ENCODE assay signal across 13 cellular contexts in genomic region chr10:18341063-18341462, GRCh38.
DNase-seq lines count a peak whose midpoint lies in the region; ATAC-seq and TF ChIP-seq lines count a peak whose summit lies in the region.
"Had no signal": no experiment of that assay in that cellular context is flagged by ENCODE, and none has a peak within 500 bp of the region (broad histone marks: within the 10 kb centered on the region; RNA-seq: fewer than 3 reads in every experiment).

No MANE protein-coding gene starts in this region.

- intact Hi-C loops in OCI-LY7 (cut with micrococcal nuclease; ENCODE audit: unreplicated experiment), result no loop called here
- intact Hi-C loops in left lung (cut with DNase I), result no loop called here

- CTCF ChIA-PET in OCI-LY7 (lab: Charles Lee; ENCODE audit: unreplicated experiment), result no interaction called here

- no peaks in the 10 kb centered on the region for H3K9me3 ChIP-seq in OCI-LY7 (ENCODE audit: low read length)
- no peaks in the 10 kb centered on the region for H3K9me3 ChIP-seq in left lung
- no peaks in the 10 kb centered on the region for H3K9me3 ChIP-seq in subcutaneous abdominal adipose tissue (ENCODE audit: control insufficient read depth in 5 of 5, low read length in 5 of 5)

- H3K4me3 ChIP-seq in OCI-LY7 (ENCODE audit: low read depth, low read length, poor library complexity, severe bottlenecking) (no peak overlapping the region), epithelial cell of proximal tubule (ENCODE audit: low read depth, low read length) (peak overlapping the region; percentile 55), left lung (no peak overlapping the region), subcutaneous abdominal adipose tissue (ENCODE audit: low read depth in 1 of 5, low read length in 5 of 5) (peak overlapping the region; percentile 41 to 64 (median 56))

- H3K27me3 ChIP-seq in left lung (no peaks in the 10 kb centered on the region), subcutaneous abdominal adipose tissue (ENCODE audit: control insufficient read depth in 5 of 5, insufficient read depth in 4 of 5, low read length in 5 of 5) (no peaks in the 10 kb centered on the region)

- no peak for DNase-seq in OCI-LY7 (ENCODE audit: low spot score)
- no peak for DNase-seq in epithelial cell of proximal tubule (ENCODE audit: low read depth)
- DNase-seq in left lung, result no peak
- no peak for DNase-seq in T1000 (lab: John Stamatoyannopoulos, UW)
- DNase-seq in HuH-7.5 (ENCODE audit: low spot score), result no peak
- DNase-seq: activated CD8-positive, alpha-beta T cell treated with anti-CD3 and anti-CD28 coated beads for 36 hours; activated gamma-delta T cell treated with Interleukin-2 at 50 U/mL for 16 hours; DMS79 treated with DMSO at 0.1 percent for 48 hours; NCI-H2029 treated with DMSO at 0.1 percent for 48 hours had no signal

- POLR2A ChIA-PET in OCI-LY7 (lab: Charles Lee), result interaction anchor here (0.8 kb wide), 1 partner anchor 15 kb away, joined by 3 read pairs; no protein-coding TSS in a partner anchor

- H3K4me1 ChIP-seq in OCI-LY7 (ENCODE audit: insufficient read depth, low read length, poor library complexity, severe bottlenecking), result no peaks in the 10 kb centered on the region
- H3K4me1 ChIP-seq in left lung, result no peaks in the 10 kb centered on the region
- peaks cover 0 to 9% (median 7%) of the 10 kb centered on the region in 5 donors for H3K4me1 ChIP-seq in subcutaneous abdominal adipose tissue (ENCODE audit: control insufficient read depth in 5 of 5, insufficient read depth in 5 of 5, low read length in 5 of 5)

- TF ChIP-seq CTCF in OCI-LY7 (conservative IDR thresholded peaks at IDR 0.05; ENCODE audit: low read length) (no peak), epithelial cell of proximal tubule (conservative IDR thresholded peaks at IDR 0.05; ENCODE audit: low read depth, low read length) (no peak), left lung (IDR thresholded peaks at IDR 0.05) (no peak)

- no peaks in the 10 kb centered on the region for H3K9me2 ChIP-seq in OCI-LY7 (ENCODE audit: insufficient read depth, low read length)

- no peaks in the 10 kb centered on the region for H3K79me2 ChIP-seq in OCI-LY7 (ENCODE audit: insufficient read depth, low read depth, low read length)

- no peak overlapping the region for H3K27ac ChIP-seq in OCI-LY7 (ENCODE audit: low read depth, low read length, poor library complexity, severe bottlenecking)
- no peak overlapping the region for H3K27ac ChIP-seq in left lung
- H3K27ac ChIP-seq in subcutaneous abdominal adipose tissue (ENCODE audit: low read depth, low read length), result no peak overlapping the region

- H3K4me2 ChIP-seq in OCI-LY7 (ENCODE audit: low read length), result peak overlapping the region; percentile 17; the same call in 1 of the 2 replicates

- H4K20me1 ChIP-seq in OCI-LY7 (ENCODE audit: insufficient read depth, low read length), result no peaks in the 10 kb centered on the region

- H3K36me3 ChIP-seq in OCI-LY7 (ENCODE audit: insufficient read depth, low read length), result no peaks in the 10 kb centered on the region
- no peaks in the 10 kb centered on the region for H3K36me3 ChIP-seq in left lung
- no peaks in the 10 kb centered on the region for H3K36me3 ChIP-seq in subcutaneous abdominal adipose tissue (ENCODE audit: control insufficient read depth in 5 of 5, insufficient read depth in 5 of 5, low read length in 5 of 5)

- BruUV-seq in OCI-LY7 (replicated peaks; lab: Mats Ljungman, UMichigan), result no TSS peak

- ATAC-seq in left lung (peak; percentile 52), GM18498 (IDR thresholded peaks at IDR 0.05; ENCODE audit: unreplicated experiment) (no peak), HG03460 (IDR thresholded peaks at IDR 0.05; ENCODE audit: unreplicated experiment) (no peak)
- ATAC-seq: activated CD8-positive, alpha-beta T cell treated with anti-CD3 and anti-CD28 coated beads for 36 hours; stimulated activated effector memory CD8-positive, alpha-beta T cell treated with anti-CD3 and anti-CD28 coated beads, Interleukin-12 subunit alpha, Interleukin-12 subunit beta, amount 100 ng/mL, for 72 hours had no signal

- no peak overlapping the region for H2AFZ ChIP-seq in OCI-LY7 (ENCODE audit: low read length)

- H3K9ac ChIP-seq in subcutaneous abdominal adipose tissue (ENCODE audit: low read length in 5 of 5), result peak overlapping the region in 1 of 5 donors; percentile 28

Comparison
In these comparisons a context has a peak if more than half of its experiments do, and no peak if none do; other contexts are left out.
1. H3K4me3 ChIP-seq: peak in epithelial cell of proximal tubule (single experiment) and subcutaneous abdominal adipose tissue (5 of 5); none in OCI-LY7 (single experiment) and left lung (0 of 2).